Comparison of ENCODE assay signal across 8 cellular contexts in the genomic region with DNA sequence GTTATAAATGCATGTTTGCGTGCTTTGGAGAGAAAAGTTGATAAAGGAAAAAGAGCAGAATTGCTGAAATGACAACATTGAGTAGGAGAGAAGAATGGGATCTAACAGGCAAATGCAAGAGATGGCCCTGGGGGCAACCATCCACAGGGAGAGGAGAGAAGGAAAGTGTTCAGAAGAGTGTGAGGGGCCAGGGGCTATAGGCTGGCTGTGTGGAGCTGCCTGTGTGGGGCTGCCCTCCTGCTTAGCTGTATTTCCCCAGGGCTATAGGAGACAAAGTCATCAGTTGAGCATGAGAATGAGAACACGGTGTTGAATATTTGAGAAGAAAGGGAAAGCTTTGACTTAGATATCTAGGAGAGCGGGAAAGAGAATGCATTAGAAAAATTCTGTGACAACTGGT.
"Had no signal": no experiment of that assay in that cellular context is flagged by ENCODE, and none has a peak within 500 bp of the region (broad histone marks: within the 10 kb centered on the region; RNA-seq: fewer than 3 reads in every experiment).

No MANE protein-coding gene starts in this region.

- H3K4me1 Mint-ChIP-seq: H9, IgD-negative memory B cell had no signal

- H3K9ac ChIP-seq: KMS-11 had no signal

- H3K27ac Mint-ChIP-seq: H9, IgD-negative memory B cell had no signal

- H3K4me2 ChIP-seq: KMS-11 had no signal

- FAIRE-seq: H54, HepG2 had no signal

- H3K4me3 Mint-ChIP-seq: H9, IgD-negative memory B cell had no signal

- ATAC-seq: HepG2 had no signal

- H3K36me3 Mint-ChIP-seq: IgD-negative memory B cell had no signal

- H3K27ac ChIP-seq: KMS-11 had no signal

- H3K27me3 Mint-ChIP-seq: IgD-negative memory B cell had no signal

- DNase-seq: GOT3, H9, HCEC 1CT, KBM-7 had no signal
